ENCODE assay signal across 34 cellular contexts in the genomic region with DNA sequence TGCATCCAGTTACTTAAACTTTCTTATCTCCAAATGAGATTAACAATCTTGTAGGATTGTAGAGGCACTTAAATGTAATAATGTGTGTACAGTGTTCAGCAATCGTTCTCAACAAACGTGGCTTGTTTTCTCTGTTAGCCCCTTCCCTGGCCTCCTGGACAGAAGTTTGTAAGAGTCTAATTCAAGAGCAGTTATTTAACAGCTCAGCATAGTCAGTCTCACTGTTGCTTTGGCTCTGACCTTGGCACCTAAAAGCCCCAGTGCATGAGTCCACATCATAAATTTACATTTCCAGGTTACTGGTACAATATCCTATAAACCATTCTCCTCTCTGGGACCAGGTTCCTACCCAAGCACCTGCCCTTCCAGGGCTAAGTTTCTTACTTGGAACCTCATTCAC.
"Had no signal": no experiment of that assay in that cellular context is flagged by ENCODE, and none has a peak within 500 bp of the region (broad histone marks: within the 10 kb centered on the region; RNA-seq: fewer than 3 reads in every experiment).

No MANE protein-coding gene starts in this region.

- DNase-seq: Karpas-422, Kasumi-1, MG63, MM.1S, MV-4-11, NCI-H1048, NCI-H1092, NCI-H1092 treated with DMSO at 0.1 percent for 48 hours, NCI-H1105, NCI-H1105 treated with DMSO at 0.1 percent for 48 hours, NCI-H1417, NCI-H1417 treated with DMSO at 0.1 percent for 48 hours, NCI-H1436, NCI-H1436 treated with DMSO at 0.1 percent for 48 hours, NCI-H146, NCI-H1694, NCI-H1694 treated with DMSO at 0.1 percent for 48 hours, NCI-H187, NCI-H187 treated with DMSO at 0.1 percent for 48 hours, NCI-H1930, NCI-H2029, NCI-H2029 treated with DMSO at 0.1 percent for 48 hours, NCI-H2081, NCI-H2081 treated with DMSO at 0.1 percent for 48 hours, NCI-H2107, NCI-H2171, NCI-H2171 treated with DMSO at 0.1 percent for 48 hours, NCI-H2227 treated with DMSO at 0.1 percent for 48 hours, NCI-H226, NCI-H345, NCI-H446, NCI-H446 treated with DMSO at 0.1 percent for 48 hours, NCI-H510A had no signal

- H3K4me2 ChIP-seq: KMS-11 had no signal

- H3K27me3 ChIP-seq: MG63 had no signal

- H3K27ac ChIP-seq: KMS-11 had no signal

- H3K4me3 ChIP-seq: MG63 had no signal

- H3K9me3 ChIP-seq: MG63 had no signal

- H3K36me3 ChIP-seq: MG63 had no signal

- H3K9ac ChIP-seq: KMS-11 had no signal
